ENCODE assay signal across 1 cellular context in the genomic region with DNA sequence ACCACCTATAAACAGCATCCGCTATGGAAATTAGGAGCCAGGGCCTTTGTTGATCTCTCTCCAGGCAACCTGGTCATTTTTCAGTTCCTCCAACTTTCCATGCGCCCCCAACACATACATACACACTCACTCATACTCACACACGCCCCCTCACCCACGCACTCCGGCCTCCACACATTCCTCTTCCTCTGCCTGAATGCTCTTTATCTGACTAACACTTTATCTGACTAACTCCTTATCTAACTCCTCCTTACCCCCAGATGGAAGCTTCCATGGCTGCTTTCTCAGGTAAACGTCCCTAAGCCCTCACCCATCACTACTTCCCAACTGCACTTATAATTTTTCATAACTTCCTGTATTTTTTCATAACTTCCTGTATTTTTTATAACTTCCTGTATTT.
TF ChIP-seq lines count a peak whose summit lies in the region.

No MANE protein-coding gene starts in this region.

TF ChIP-seq in K562, 482 proteins besides CTCF, POLR2A, EP300 and RAD21 (continued from another document and continues in another):
- TF ChIP-seq, protein P1, sequence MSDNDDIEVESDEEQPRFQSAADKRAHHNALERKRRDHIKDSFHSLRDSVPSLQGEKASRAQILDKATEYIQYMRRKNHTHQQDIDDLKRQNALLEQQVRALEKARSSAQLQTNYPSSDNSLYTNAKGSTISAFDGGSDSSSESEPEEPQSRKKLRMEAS (CRISPR knock-in tag; IDR thresholded peaks at IDR 0.05) = no peak
- TF ChIP-seq, protein P2, sequence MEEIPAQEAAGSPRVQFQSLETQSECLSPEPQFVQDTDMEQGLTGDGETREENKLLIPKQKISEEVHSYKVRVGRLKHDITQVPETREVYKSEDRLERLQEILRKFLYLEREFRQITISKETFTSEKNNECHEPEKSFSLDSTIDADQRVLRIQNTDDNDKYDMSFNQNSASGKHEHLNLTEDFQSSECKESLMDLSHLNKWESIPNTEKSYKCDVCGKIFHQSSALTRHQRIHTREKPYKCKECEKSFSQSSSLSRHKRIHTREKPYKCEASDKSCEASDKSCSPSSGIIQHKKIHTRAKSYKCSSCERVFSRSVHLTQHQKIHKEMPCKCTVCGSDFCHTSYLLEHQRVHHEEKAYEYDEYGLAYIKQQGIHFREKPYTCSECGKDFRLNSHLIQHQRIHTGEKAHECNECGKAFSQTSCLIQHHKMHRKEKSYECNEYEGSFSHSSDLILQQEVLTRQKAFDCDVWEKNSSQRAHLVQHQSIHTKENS (CRISPR knock-in tag; IDR thresholded peaks at IDR 0.05) = no peak
- TF ChIP-seq HDAC2 (IDR thresholded peaks at IDR 0.05) = 0 out of 2 replicates have a peak, but pooled peaks have one; percentile 23
- TF ChIP-seq, protein P3, sequence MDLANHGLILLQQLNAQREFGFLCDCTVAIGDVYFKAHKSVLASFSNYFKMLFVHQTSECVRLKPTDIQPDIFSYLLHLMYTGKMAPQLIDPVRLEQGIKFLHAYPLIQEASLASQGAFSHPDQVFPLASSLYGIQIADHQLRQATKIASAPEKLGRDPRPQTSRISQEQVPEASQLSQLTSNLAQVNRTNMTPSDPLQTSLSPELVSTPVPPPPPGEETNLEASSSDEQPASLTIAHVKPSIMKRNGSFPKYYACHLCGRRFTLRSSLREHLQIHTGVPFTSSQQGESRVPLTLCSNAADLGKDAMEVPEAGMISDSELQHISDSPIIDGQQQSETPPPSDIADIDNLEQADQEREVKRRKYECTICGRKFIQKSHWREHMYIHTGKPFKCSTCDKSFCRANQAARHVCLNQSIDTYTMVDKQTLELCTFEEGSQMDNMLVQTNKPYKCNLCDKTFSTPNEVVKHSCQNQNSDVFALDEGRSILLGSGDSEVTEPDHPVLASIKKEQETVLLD (IDR thresholded peaks at IDR 0.05) = peak; percentile 83; the same call in 1 of the 2 replicates
- TF ChIP-seq, protein P4, sequence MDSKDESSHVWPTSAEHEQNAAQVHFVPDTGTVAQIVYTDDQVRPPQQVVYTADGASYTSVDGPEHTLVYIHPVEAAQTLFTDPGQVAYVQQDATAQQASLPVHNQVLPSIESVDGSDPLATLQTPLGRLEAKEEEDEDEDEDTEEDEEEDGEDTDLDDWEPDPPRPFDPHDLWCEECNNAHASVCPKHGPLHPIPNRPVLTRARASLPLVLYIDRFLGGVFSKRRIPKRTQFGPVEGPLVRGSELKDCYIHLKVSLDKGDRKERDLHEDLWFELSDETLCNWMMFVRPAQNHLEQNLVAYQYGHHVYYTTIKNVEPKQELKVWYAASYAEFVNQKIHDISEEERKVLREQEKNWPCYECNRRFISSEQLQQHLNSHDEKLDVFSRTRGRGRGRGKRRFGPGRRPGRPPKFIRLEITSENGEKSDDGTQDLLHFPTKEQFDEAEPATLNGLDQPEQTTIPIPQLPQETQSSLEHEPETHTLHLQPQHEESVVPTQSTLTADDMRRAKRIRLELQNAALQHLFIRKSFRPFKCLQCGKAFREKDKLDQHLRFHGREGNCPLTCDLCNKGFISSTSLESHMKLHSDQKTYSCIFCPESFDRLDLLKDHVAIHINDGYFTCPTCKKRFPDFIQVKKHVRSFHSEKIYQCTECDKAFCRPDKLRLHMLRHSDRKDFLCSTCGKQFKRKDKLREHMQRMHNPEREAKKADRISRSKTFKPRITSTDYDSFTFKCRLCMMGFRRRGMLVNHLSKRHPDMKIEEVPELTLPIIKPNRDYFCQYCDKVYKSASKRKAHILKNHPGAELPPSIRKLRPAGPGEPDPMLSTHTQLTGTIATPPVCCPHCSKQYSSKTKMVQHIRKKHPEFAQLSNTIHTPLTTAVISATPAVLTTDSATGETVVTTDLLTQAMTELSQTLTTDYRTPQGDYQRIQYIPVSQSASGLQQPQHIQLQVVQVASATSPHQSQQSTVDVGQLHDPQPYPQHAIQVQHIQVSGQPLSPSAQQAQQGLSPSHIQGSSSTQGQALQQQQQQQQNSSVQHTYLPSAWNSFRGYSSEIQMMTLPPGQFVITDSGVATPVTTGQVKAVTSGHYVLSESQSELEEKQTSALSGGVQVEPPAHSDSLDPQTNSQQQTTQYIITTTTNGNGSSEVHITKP (IDR thresholded peaks at IDR 0.05; ENCODE audit: partially characterized antibody) = peak; percentile 44
- TF ChIP-seq SETDB1 (IDR thresholded peaks at IDR 0.05; ENCODE audit: low read length) = no peak
- TF ChIP-seq, protein P5, sequence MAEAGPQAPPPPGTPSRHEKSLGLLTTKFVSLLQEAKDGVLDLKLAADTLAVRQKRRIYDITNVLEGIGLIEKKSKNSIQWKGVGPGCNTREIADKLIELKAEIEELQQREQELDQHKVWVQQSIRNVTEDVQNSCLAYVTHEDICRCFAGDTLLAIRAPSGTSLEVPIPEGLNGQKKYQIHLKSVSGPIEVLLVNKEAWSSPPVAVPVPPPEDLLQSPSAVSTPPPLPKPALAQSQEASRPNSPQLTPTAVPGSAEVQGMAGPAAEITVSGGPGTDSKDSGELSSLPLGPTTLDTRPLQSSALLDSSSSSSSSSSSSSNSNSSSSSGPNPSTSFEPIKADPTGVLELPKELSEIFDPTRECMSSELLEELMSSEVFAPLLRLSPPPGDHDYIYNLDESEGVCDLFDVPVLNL (CRISPR knock-in tag; IDR thresholded peaks at IDR 0.05; ENCODE audit: low read depth) = no peak
- no peak for TF ChIP-seq ZNF717 (CRISPR knock-in tag; IDR thresholded peaks at IDR 0.05)
- TF ChIP-seq ZFP36 (IDR thresholded peaks at IDR 0.05; ENCODE audit: low read depth, low read length, partially characterized antibody) = no peak
- peak; percentile 67 for TF ChIP-seq NCOR1 (IDR thresholded peaks at IDR 0.05)
- no peak for TF ChIP-seq MYBL2 (IDR thresholded peaks at IDR 0.05; ENCODE audit: low read depth)
- no peak for TF ChIP-seq MYBL2 (CRISPR knock-in tag; IDR thresholded peaks at IDR 0.05; ENCODE audit: borderline replicate concordance)
- no peak for TF ChIP-seq POLR2B (IDR thresholded peaks at IDR 0.05; ENCODE audit: low read depth, partially characterized antibody)
- no peak for TF ChIP-seq KAT2B (IDR thresholded peaks at IDR 0.05; ENCODE audit: low read depth, low read length)
- TF ChIP-seq, protein P6, sequence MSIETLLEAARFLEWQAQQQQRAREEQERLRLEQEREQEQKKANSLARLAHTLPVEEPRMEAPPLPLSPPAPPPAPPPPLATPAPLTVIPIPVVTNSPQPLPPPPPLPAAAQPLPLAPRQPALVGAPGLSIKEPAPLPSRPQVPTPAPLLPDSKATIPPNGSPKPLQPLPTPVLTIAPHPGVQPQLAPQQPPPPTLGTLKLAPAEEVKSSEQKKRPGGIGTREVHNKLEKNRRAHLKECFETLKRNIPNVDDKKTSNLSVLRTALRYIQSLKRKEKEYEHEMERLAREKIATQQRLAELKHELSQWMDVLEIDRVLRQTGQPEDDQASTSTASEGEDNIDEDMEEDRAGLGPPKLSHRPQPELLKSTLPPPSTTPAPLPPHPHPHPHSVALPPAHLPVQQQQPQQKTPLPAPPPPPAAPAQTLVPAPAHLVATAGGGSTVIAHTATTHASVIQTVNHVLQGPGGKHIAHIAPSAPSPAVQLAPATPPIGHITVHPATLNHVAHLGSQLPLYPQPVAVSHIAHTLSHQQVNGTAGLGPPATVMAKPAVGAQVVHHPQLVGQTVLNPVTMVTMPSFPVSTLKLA (conservative IDR thresholded peaks at IDR 0.05) = peak in 1 of 2 experiments; percentile 60; a peak in 2 of 4 replicates
- TF ChIP-seq CEBPG (CRISPR knock-in tag; IDR thresholded peaks at IDR 0.05) = no peak
- no peak for TF ChIP-seq CEBPG (tag; conservative IDR thresholded peaks at IDR 0.05 in 1 of 2, IDR thresholded peaks at IDR 0.05 in 1 of 2)
- TF ChIP-seq FOXK2 (conservative IDR thresholded peaks at IDR 0.05 in 1 of 2, IDR thresholded peaks at IDR 0.05 in 1 of 2; ENCODE audit: low read depth in 2 of 2) = no peak; a peak in 1 of 4 replicates
- TF ChIP-seq, protein P7, sequence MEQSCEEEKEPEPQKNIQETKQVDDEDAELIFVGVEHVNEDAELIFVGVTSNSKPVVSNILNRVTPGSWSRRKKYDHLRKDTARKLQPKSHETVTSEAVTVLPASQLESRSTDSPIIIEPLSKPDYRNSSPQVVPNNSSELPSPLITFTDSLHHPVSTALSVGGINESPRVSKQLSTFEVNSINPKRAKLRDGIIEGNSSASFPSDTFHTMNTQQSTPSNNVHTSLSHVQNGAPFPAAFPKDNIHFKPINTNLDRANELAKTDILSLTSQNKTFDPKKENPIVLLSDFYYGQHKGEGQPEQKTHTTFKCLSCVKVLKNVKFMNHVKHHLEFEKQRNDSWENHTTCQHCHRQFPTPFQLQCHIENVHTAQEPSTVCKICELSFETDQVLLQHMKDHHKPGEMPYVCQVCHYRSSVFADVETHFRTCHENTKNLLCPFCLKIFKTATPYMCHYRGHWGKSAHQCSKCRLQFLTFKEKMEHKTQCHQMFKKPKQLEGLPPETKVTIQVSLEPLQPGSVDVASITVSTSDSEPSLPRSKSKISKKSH (CRISPR knock-in tag; IDR thresholded peaks at IDR 0.05) = no peak
- TF ChIP-seq SIN3A (IDR thresholded peaks at IDR 0.05; ENCODE audit: borderline replicate concordance in 2 of 2, control insufficient read depth in 1 of 2, low read depth in 2 of 2, low read length in 2 of 2) = no peak
- TF ChIP-seq, protein P8, sequence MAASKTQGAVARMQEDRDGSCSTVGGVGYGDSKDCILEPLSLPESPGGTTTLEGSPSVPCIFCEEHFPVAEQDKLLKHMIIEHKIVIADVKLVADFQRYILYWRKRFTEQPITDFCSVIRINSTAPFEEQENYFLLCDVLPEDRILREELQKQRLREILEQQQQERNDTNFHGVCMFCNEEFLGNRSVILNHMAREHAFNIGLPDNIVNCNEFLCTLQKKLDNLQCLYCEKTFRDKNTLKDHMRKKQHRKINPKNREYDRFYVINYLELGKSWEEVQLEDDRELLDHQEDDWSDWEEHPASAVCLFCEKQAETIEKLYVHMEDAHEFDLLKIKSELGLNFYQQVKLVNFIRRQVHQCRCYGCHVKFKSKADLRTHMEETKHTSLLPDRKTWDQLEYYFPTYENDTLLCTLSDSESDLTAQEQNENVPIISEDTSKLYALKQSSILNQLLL (CRISPR knock-in tag; IDR thresholded peaks at IDR 0.05; ENCODE audit: borderline replicate concordance) = no peak
- TF ChIP-seq MTA1 (IDR thresholded peaks at IDR 0.05; ENCODE audit: borderline replicate concordance) = peak; percentile 55; the same call in 1 of the 2 replicates
- no peak for TF ChIP-seq FOXA3 (CRISPR knock-in tag; conservative IDR thresholded peaks at IDR 0.05 in 1 of 2, IDR thresholded peaks at IDR 0.05 in 1 of 2)
- TF ChIP-seq HLTF (IDR thresholded peaks at IDR 0.05) = peak; percentile 78; the same call in 1 of the 2 replicates
- TF ChIP-seq JUND (IDR thresholded peaks at IDR 0.05; ENCODE audit: borderline replicate concordance, low read depth, low read length) = peak; percentile 55; the same call in 1 of the 2 replicates
- peak; percentile 28; the same call in 1 of the 3 replicates for TF ChIP-seq JUND (tag; IDR thresholded peaks at IDR 0.05; ENCODE audit: borderline replicate concordance, low read depth, low read length)
- TF ChIP-seq RCOR1 (IDR thresholded peaks at IDR 0.05; ENCODE audit: borderline replicate concordance in 1 of 2, low read depth in 2 of 2, low read length in 2 of 2) = peak in 1 of 2 experiments; percentile 69; a peak in 1 of 4 replicates
- no peak for TF ChIP-seq PURB (CRISPR knock-in tag; IDR thresholded peaks at IDR 0.05; ENCODE audit: low read depth)
- no peak for TF ChIP-seq HDAC8 (tag; IDR thresholded peaks at IDR 0.05)
- no peak for TF ChIP-seq ZNF175 (CRISPR knock-in tag; IDR thresholded peaks at IDR 0.05; ENCODE audit: low read depth)
- TF ChIP-seq, protein P9, sequence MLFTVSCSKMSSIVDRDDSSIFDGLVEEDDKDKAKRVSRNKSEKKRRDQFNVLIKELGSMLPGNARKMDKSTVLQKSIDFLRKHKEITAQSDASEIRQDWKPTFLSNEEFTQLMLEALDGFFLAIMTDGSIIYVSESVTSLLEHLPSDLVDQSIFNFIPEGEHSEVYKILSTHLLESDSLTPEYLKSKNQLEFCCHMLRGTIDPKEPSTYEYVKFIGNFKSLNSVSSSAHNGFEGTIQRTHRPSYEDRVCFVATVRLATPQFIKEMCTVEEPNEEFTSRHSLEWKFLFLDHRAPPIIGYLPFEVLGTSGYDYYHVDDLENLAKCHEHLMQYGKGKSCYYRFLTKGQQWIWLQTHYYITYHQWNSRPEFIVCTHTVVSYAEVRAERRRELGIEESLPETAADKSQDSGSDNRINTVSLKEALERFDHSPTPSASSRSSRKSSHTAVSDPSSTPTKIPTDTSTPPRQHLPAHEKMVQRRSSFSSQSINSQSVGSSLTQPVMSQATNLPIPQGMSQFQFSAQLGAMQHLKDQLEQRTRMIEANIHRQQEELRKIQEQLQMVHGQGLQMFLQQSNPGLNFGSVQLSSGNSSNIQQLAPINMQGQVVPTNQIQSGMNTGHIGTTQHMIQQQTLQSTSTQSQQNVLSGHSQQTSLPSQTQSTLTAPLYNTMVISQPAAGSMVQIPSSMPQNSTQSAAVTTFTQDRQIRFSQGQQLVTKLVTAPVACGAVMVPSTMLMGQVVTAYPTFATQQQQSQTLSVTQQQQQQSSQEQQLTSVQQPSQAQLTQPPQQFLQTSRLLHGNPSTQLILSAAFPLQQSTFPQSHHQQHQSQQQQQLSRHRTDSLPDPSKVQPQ (CRISPR knock-in tag; IDR thresholded peaks at IDR 0.05; ENCODE audit: borderline replicate concordance) = no peak
- TF ChIP-seq CSDE1 (IDR thresholded peaks at IDR 0.05) = no peak
- no peak for TF ChIP-seq ZNF197 (CRISPR knock-in tag; IDR thresholded peaks at IDR 0.05; ENCODE audit: low read depth)
- TF ChIP-seq ARNT (IDR thresholded peaks at IDR 0.05) = no peak; a peak in 1 of 4 replicates
- TF ChIP-seq, protein P10, sequence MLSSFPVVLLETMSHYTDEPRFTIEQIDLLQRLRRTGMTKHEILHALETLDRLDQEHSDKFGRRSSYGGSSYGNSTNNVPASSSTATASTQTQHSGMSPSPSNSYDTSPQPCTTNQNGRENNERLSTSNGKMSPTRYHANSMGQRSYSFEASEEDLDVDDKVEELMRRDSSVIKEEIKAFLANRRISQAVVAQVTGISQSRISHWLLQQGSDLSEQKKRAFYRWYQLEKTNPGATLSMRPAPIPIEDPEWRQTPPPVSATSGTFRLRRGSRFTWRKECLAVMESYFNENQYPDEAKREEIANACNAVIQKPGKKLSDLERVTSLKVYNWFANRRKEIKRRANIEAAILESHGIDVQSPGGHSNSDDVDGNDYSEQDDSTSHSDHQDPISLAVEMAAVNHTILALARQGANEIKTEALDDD (IDR thresholded peaks at IDR 0.05) = peak; percentile 69; the same call in 1 of the 2 replicates
- TF ChIP-seq GTF2A2 (tag; IDR thresholded peaks at IDR 0.05) = no peak
- TF ChIP-seq, protein P11, sequence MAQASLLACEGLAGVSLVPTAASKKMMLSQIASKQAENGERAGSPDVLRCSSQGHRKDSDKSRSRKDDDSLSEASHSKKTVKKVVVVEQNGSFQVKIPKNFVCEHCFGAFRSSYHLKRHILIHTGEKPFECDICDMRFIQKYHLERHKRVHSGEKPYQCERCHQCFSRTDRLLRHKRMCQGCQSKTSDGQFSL (CRISPR knock-in tag; IDR thresholded peaks at IDR 0.05) = no peak
- TF ChIP-seq, protein P11 (tag; IDR thresholded peaks at IDR 0.05) = no peak
- no peak for TF ChIP-seq KLF6 (CRISPR knock-in tag; IDR thresholded peaks at IDR 0.05; ENCODE audit: borderline replicate concordance)
- 0 out of 2 replicates have a peak, but pooled peaks have one; percentile 29 for TF ChIP-seq MIER1 (IDR thresholded peaks at IDR 0.05; ENCODE audit: low read depth)
- peak; percentile 15; the same call in 1 of the 2 replicates for TF ChIP-seq KLF16 (IDR thresholded peaks at IDR 0.05)
- TF ChIP-seq CC2D1A (IDR thresholded peaks at IDR 0.05) = no peak
- TF ChIP-seq HDGF (IDR thresholded peaks at IDR 0.05) = no peak; the same call in 1 of the 2 replicates
